Comparison of ENCODE assay signal across 13 cellular contexts in the genomic region with DNA sequence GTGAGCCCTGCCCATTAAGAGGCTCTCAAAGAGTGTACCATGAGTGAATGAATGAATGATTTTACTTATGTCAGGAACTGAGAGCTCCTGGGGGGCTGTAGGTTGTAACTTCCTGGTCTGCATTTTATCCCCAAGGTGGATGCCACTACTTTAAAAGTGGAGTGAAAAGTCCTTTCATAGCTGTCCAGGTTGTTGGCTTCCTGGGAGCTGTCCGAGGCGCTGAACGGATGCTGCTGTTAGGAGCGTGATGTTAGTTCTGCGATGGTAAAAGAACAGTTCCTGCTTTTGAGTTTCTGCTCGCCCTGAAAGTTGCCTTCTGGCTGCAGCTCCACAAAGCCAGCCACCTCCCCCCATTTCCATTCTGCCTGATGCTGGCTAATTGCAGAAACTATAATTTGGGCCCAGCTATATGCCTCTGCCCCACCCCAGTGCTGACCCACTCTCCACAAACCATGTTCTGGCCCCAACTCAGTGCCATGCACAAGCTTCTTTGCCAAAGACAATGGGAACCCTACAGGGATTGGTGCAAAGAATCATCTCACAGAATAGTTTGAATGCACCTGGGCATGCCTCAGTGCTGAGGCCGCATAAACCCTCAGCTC.
DNase-seq lines count a peak whose midpoint lies in the region; ATAC-seq and TF ChIP-seq lines count a peak whose summit lies in the region.
"Had no signal": no experiment of that assay in that cellular context is flagged by ENCODE, and none has a peak within 500 bp of the region (broad histone marks: within the 10 kb centered on the region; RNA-seq: fewer than 3 reads in every experiment).

No MANE protein-coding gene starts in this region.

- peaks cover 9% of the 10 kb centered on the region for H3K9me3 ChIP-seq in lower lobe of right lung
- H3K9me3 ChIP-seq: esophagus muscularis mucosa, thoracic aorta had no signal

- H3K4me1 ChIP-seq in lower lobe of right lung, result no peaks in the 10 kb centered on the region
- H3K4me1 ChIP-seq: esophagus muscularis mucosa had no signal

- no peak overlapping the region for H3K27ac Mint-ChIP-seq in Calu3 (ENCODE audit: unreplicated experiment)
- H3K27ac Mint-ChIP-seq: activated CD4-positive, alpha-beta memory T cell treated with anti-CD3 and anti-CD28 coated beads for 36 hours; IgD-negative memory B cell had no signal

- no TSS peak for BruUV-seq in Calu3 (replicated peaks; lab: Mats Ljungman, UMichigan)

- CTCF ChIA-PET in Calu3 (lab: Charles Lee), result no interaction called here

- H3K27me3 ChIP-seq in lower lobe of right lung (ENCODE audit: low read depth) (peaks cover 7% of the 10 kb centered on the region), brain microvascular endothelial cell (replicated peaks) (no peaks in the 10 kb centered on the region)

- TF ChIP-seq CTCF in lower lobe of right lung (IDR thresholded peaks at IDR 0.05), result no peak
- no peak for TF ChIP-seq CTCF in GM13977 (IDR thresholded peaks at IDR 0.05; ENCODE audit: extremely low read depth, insufficient read depth, missing control alignments)
- TF ChIP-seq CTCF in Calu3 (IDR thresholded peaks at IDR 0.05; ENCODE audit: unreplicated experiment), result no peak
- TF ChIP-seq CTCF in brain microvascular endothelial cell (IDR thresholded peaks at IDR 0.05; ENCODE audit: low read depth, low read length, missing control alignments), result no peak

- in situ Hi-C loops in GM13977 (cut with MboI; ENCODE audit: low pct_unique_long_range_greater_than_20kb, low sequenced_read_pairs, unreplicated experiment) (no loop called here), brain microvascular endothelial cell (cut with HindIII; ENCODE audit: low pct_ligation_motif_present, low sequenced_read_pairs) (no loop called here)

- peaks cover 22% of the 10 kb centered on the region for H3K9me3 Mint-ChIP-seq in Calu3 (ENCODE audit: low read depth, unreplicated experiment)

- H3K27ac ChIP-seq in lower lobe of right lung, result no peak overlapping the region
- no peak overlapping the region for H3K27ac ChIP-seq in brain microvascular endothelial cell
- H3K27ac ChIP-seq: esophagus muscularis mucosa, thoracic aorta had no signal

- H3K36me3 ChIP-seq in lower lobe of right lung, result no peaks in the 10 kb centered on the region
- no peaks in the 10 kb centered on the region for H3K36me3 ChIP-seq in brain microvascular endothelial cell (replicated peaks)
- H3K36me3 ChIP-seq: esophagus muscularis mucosa, thoracic aorta had no signal

- H3K4me3 Mint-ChIP-seq in Calu3 (ENCODE audit: low read depth, unreplicated experiment), result no peak overlapping the region
- H3K4me3 Mint-ChIP-seq: activated CD4-positive, alpha-beta memory T cell treated with anti-CD3 and anti-CD28 coated beads for 36 hours; IgD-negative memory B cell had no signal

- no peak for ATAC-seq in lower lobe of right lung
- no peak for ATAC-seq in GM19395 (IDR thresholded peaks at IDR 0.05; ENCODE audit: unreplicated experiment)

- no peaks in the 10 kb centered on the region for H3K4me1 Mint-ChIP-seq in Calu3 (ENCODE audit: low read depth, unreplicated experiment)
- H3K4me1 Mint-ChIP-seq: IgD-negative memory B cell had no signal

- H3K4me3 ChIP-seq in lower lobe of right lung (no peak overlapping the region), brain microvascular endothelial cell (ENCODE audit: low read depth, low read length) (no peak overlapping the region)
- H3K4me3 ChIP-seq: esophagus muscularis mucosa, thoracic aorta had no signal

- intact Hi-C loops in lower lobe of right lung (cut with DNase I) (no loop called here), Calu3 (cut with micrococcal nuclease; ENCODE audit: unreplicated experiment) (no loop called here)

- H3K36me3 Mint-ChIP-seq in Calu3 (ENCODE audit: insufficient read depth, unreplicated experiment), result no peaks in the 10 kb centered on the region
- H3K36me3 Mint-ChIP-seq: activated CD4-positive, alpha-beta memory T cell treated with anti-CD3 and anti-CD28 coated beads for 36 hours; IgD-negative memory B cell had no signal

- no peaks in the 10 kb centered on the region for H3K27me3 Mint-ChIP-seq in Calu3 (ENCODE audit: unreplicated experiment)
- H3K27me3 Mint-ChIP-seq: IgD-negative memory B cell had no signal

- DNase-seq in AG08396 (ENCODE audit: low spot score) (peak; percentile 18), GDM1 (lab: John Stamatoyannopoulos, UW) (peak; percentile 35), SW480 (ENCODE audit: low spot score) (peak; percentile 17), lower lobe of right lung (peak; percentile 64), GM13977 (ENCODE audit: low spot score) (no peak), Calu3 (no peak), brain microvascular endothelial cell (no peak)
- DNase-seq: activated CD4-positive, alpha-beta memory T cell treated with anti-CD3 and anti-CD28 coated beads for 36 hours; NCI-H2171 treated with DMSO at 0.1 percent for 48 hours had no signal

Comparison
In these comparisons a context has a peak if more than half of its experiments do, and no peak if none do; other contexts are left out.
1. DNase-seq: peak in AG08396 (single experiment), GDM1 (single experiment), SW480 (single experiment) and lower lobe of right lung (single experiment); none in GM13977 (single experiment), Calu3 (single experiment) and brain microvascular endothelial cell (single experiment).